15 cellular contexts compared by ENCODE assay signal in genomic region chr11:102406099-102406498, GRCh38.
"Had no signal": no experiment of that assay in that cellular context is flagged by ENCODE, and none has a peak within 500 bp of the region (broad histone marks: within the 10 kb centered on the region; RNA-seq: fewer than 3 reads in every experiment).

No MANE protein-coding gene starts in this region.

- H3K9me3 ChIP-seq: gastroesophageal sphincter, transverse colon, vagina had no signal

- ATAC-seq: gastroesophageal sphincter; stimulated activated memory B cell treated with anti-CD40 and anti-IgM and Interleukin-4, amounts not matched to agents 10 μg/mL and 1 μg/mL and 100 μg/mL, for 72 hours had no signal

- FAIRE-seq: astrocyte, bronchial epithelial cell, endometrium, islet of Langerhans, TTC549 had no signal

- H3K4me3 Mint-ChIP-seq: stimulated activated memory B cell treated with anti-CD40 and anti-IgM and Interleukin-4, amounts not matched to agents 10 μg/mL and 1 μg/mL and 100 μg/mL, for 72 hours; WTC11 had no signal

- H3K9me3 Mint-ChIP-seq: stimulated activated memory B cell treated with anti-CD40 and anti-IgM and Interleukin-4, amounts not matched to agents 10 μg/mL and 1 μg/mL and 100 μg/mL, for 72 hours; WTC11 had no signal

- H3K27me3 ChIP-seq: gastroesophageal sphincter, transverse colon, vagina had no signal

- DNase-seq: activated CD4-positive, alpha-beta T cell treated with anti-CD3 and anti-CD28 coated beads for 48 hours; left colon; midbrain; posterior cingulate gyrus; transverse colon had no signal

- H3K4me3 ChIP-seq: gastroesophageal sphincter, lung, transverse colon, vagina had no signal

- H3K27me3 Mint-ChIP-seq: stimulated activated memory B cell treated with anti-CD40 and anti-IgM and Interleukin-4, amounts not matched to agents 10 μg/mL and 1 μg/mL and 100 μg/mL, for 72 hours had no signal

- H3K27ac ChIP-seq: gastroesophageal sphincter, transverse colon, vagina had no signal
